12 cellular contexts compared by ENCODE assay signal in the genomic region with DNA sequence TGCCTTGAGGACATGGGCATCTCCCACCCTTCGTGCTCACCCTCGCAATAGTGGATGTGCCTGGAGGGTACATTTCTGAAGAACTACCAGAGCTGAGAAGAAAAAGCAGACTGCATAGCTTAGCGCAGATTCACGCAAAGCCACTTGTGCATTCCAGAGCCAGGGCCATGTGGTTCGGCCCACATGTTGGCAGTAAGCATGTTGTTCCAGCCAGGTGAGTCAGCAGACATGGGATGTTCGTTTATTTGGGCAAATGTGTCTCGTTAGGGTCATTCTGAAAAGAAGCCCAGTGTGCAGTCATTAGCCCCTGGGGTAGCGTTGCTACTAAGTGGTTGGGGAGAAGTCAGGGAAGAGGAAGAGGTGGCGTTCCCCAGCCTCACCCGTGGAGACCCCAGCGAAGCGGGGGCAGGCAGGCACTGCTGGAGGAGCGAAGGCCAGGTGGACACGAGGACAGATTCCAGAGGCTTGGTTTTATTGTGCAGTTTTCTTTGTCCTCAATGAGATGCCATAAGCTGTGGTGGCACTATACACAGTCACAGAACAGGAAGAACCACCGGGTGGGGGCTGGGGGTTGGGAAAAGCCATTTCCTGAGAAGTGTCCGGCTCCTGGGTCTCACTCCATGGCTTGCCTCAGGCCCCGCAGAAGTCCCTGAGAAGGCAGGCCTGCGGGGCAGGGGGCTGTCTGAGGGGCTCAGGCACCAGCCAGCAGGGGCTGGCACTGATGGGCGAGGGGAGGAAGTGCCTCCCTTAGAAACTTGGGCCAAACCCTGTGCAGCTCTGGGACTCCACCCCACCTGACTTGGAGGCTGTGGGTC. TPM values are rescaled to one million over a fixed set of nuclear protein-coding genes. Genes with fewer than 3 reads are reported as not detected.
A peak's percentile ranks its signal among the peaks of the same experiment; 100 is the strongest.
DNase-seq lines count a peak whose midpoint lies in the region; ATAC-seq, FAIRE-seq and TF ChIP-seq lines count a peak whose summit lies in the region.
"Had no signal": no experiment of that assay in that cellular context is flagged by ENCODE, and none has a peak within 500 bp of the region (broad histone marks: within the 10 kb centered on the region; RNA-seq: fewer than 3 reads in every experiment).

No MANE protein-coding gene starts in this region.

- H3K4me3 Mint-ChIP-seq in HFFc6, result peak overlapping the region; percentile 97
- H3K4me3 Mint-ChIP-seq: dendritic cell treated with granulocyte-macrophage colony-stimulating factor and Interleukin-4, amounts not matched to agents 40 ng/mL and 50 ng/mL, for 4 days; stimulated activated naive CD8-positive, alpha-beta T cell treated with anti-CD3 and anti-CD28 coated beads, Interleukin-15, Interleukin-2, amounts not matched to agents 100 ng/mL and 50 ng/mL, for 24 hours had no signal

- peaks cover 50% of the 10 kb centered on the region for H3K36me3 Mint-ChIP-seq in HFFc6 (ENCODE audit: low read depth)

- H3K4me1 Mint-ChIP-seq in HFFc6 (ENCODE audit: low read depth), result peaks cover 53% of the 10 kb centered on the region

- FAIRE-seq in urothelium cell line (lab: Jason Lieb, UNC), result peak; percentile 56

- no peak for ATAC-seq in GM21723 (IDR thresholded peaks at IDR 0.05; ENCODE audit: unreplicated experiment)
- ATAC-seq: left ventricle myocardium superior had no signal

- H3K4me3 ChIP-seq in astrocyte of the cerebellum (ENCODE audit: low read depth, low read length), result no peak overlapping the region
- H3K4me3 ChIP-seq in iPS-18a (ENCODE audit: low read length), result no peak overlapping the region
- H3K4me3 ChIP-seq: spleen had no signal

- H3K9me3 Mint-ChIP-seq in HFFc6, result no peaks in the 10 kb centered on the region
- H3K9me3 Mint-ChIP-seq: dendritic cell treated with granulocyte-macrophage colony-stimulating factor and Interleukin-4, amounts not matched to agents 40 ng/mL and 50 ng/mL, for 4 days; stimulated activated naive CD8-positive, alpha-beta T cell treated with anti-CD3 and anti-CD28 coated beads, Interleukin-15, Interleukin-2, amounts not matched to agents 100 ng/mL and 50 ng/mL, for 24 hours had no signal

- DNase-seq in HFFc6 (peak; percentile 95), astrocyte of the cerebellum (ENCODE audit: low read depth) (peak; percentile 86), urothelium cell line (ENCODE audit: low spot score) (peak; percentile 78), NCI-H187 treated with DMSO at 0.1 percent for 48 hours (lab: John Stamatoyannopoulos, UW) (no peak), OCI-M1 (lab: John Stamatoyannopoulos, UW) (no peak)
- DNase-seq: left ventricle myocardium superior, NCI-H1436, spleen had no signal

- H3K4me1 ChIP-seq in iPS-18a (ENCODE audit: control insufficient read depth, low read depth, low read length), result peaks cover 35% of the 10 kb centered on the region

- TF ChIP-seq CTCF in HFFc6 (IDR thresholded peaks at IDR 0.05) (no peak), astrocyte of the cerebellum (IDR thresholded peaks at IDR 0.05; ENCODE audit: low read depth, low read length, missing control alignments) (no peak)

- H3K27me3 Mint-ChIP-seq in HFFc6 (ENCODE audit: insufficient read depth), result peaks cover 5% of the 10 kb centered on the region

- no peak overlapping the region for H3K9ac ChIP-seq in iPS-18a (ENCODE audit: low read length)

- no peaks in the 10 kb centered on the region for H3K27me3 ChIP-seq in iPS-18a (ENCODE audit: control insufficient read depth, insufficient read depth, low read length)

- H3K27ac ChIP-seq in iPS-18a (ENCODE audit: low read length), result peak overlapping the region; percentile 9
- H3K27ac ChIP-seq: spleen had no signal

- peaks cover 37% of the 10 kb centered on the region for H3K36me3 ChIP-seq in iPS-18a (ENCODE audit: control insufficient read depth, low read depth, low read length)
- H3K36me3 ChIP-seq: spleen had no signal

- H3K9me3 ChIP-seq in iPS-18a (ENCODE audit: control insufficient read depth, low read depth, low read length), result no peaks in the 10 kb centered on the region

- H3K27ac Mint-ChIP-seq in HFFc6, result peak overlapping the region; percentile 97
- H3K27ac Mint-ChIP-seq: dendritic cell treated with granulocyte-macrophage colony-stimulating factor and Interleukin-4, amounts not matched to agents 40 ng/mL and 50 ng/mL, for 4 days; stimulated activated naive CD8-positive, alpha-beta T cell treated with anti-CD3 and anti-CD28 coated beads, Interleukin-15, Interleukin-2, amounts not matched to agents 100 ng/mL and 50 ng/mL, for 24 hours had no signal

- in situ Hi-C loops in astrocyte of the cerebellum (cut with HindIII; ENCODE audit: low sequenced_read_pairs), result no loop called here

RNA-seq across cellular contexts. Expression of a gene that starts 5.0 kb away (rescaled TPM):
- total RNA-seq in HFFc6 (2021; fragmentation: NEBNext Ultra II Directional; extraction: Animal tissue kit (Norgen Biotek cat#: 25700)), result 100 to 1,000 TPM; 705 to 934 (median 790) TPM

RNA-seq across cellular contexts. Expression of a gene that starts 36.4 kb away (rescaled TPM):
- under 1 TPM; 0.32 to 0.71 (median 0.49) TPM for total RNA-seq in HFFc6 (2021; fragmentation: NEBNext Ultra II Directional; extraction: Animal tissue kit (Norgen Biotek cat#: 25700))

Comparison
In these comparisons a context has a peak if more than half of its experiments do, and no peak if none do; other contexts are left out.
1. DNase-seq: peak in HFFc6 (single experiment), astrocyte of the cerebellum (single experiment) and urothelium cell line (single experiment); none in NCI-H187 treated with DMSO at 0.1 percent for 48 hours (single experiment) and OCI-M1 (single experiment).